In genomic region chr15:34610388-34610787, GRCh38 we compare ENCODE assay signal across 9 cellular contexts. TPM values are rescaled to one million over a fixed set of nuclear protein-coding genes. Genes with fewer than 3 reads are reported as not detected.
A peak's percentile ranks its signal among the peaks of the same experiment; 100 is the strongest.
DNase-seq lines count a peak whose midpoint lies in the region; ATAC-seq and TF ChIP-seq lines count a peak whose summit lies in the region.
"Had no signal": no experiment of that assay in that cellular context is flagged by ENCODE, and none has a peak within 500 bp of the region (broad histone marks: within the 10 kb centered on the region; RNA-seq: fewer than 3 reads in every experiment).

No MANE protein-coding gene starts in this region.

- in situ Hi-C loops in SK-MEL-5 (cut with HindIII; ENCODE audit: low pct_unique_long_range_greater_than_20kb, low sequenced_read_pairs), result no loop called here

- H3K27me3 ChIP-seq in foreskin keratinocyte, result peaks cover 88% of the 10 kb centered on the region

- DNase-seq in AG09319 (ENCODE audit: extremely low read depth, low read depth) (no peak), GM12864 (ENCODE audit: low read depth) (no peak), SK-MEL-5 (ENCODE audit: low read depth, low spot score) (peak; percentile 51), foreskin keratinocyte (no peak), ecto neural progenitor cell (ENCODE audit: low spot score) (no peak)
- DNase-seq: uterus had no signal

- H3K4me3 ChIP-seq in GM12864 (ENCODE audit: low read depth, low read length), result no peak overlapping the region
- H3K4me3 ChIP-seq: uterus had no signal

- peak; percentile 24 for TF ChIP-seq CTCF in AG09319 (IDR thresholded peaks at IDR 0.05; ENCODE audit: low read depth, low read length)
- TF ChIP-seq CTCF in GM12864 (IDR thresholded peaks at IDR 0.05; ENCODE audit: low read depth, low read length, missing control alignments), result peak; percentile 28
- TF ChIP-seq CTCF in foreskin keratinocyte (conservative IDR thresholded peaks at IDR 0.05), result peak; percentile 60

- no peak for ATAC-seq in foreskin keratinocyte
- no peak for ATAC-seq in GM19467 (IDR thresholded peaks at IDR 0.05; ENCODE audit: unreplicated experiment)
- no peak for ATAC-seq in GM21360 (IDR thresholded peaks at IDR 0.05; ENCODE audit: unreplicated experiment)
- ATAC-seq in HG02759 (IDR thresholded peaks at IDR 0.05; ENCODE audit: unreplicated experiment), result no peak

- H3K4me1 ChIP-seq in foreskin keratinocyte, result no peaks in the 10 kb centered on the region
- H3K4me1 ChIP-seq: uterus had no signal

- H3K27ac ChIP-seq in foreskin keratinocyte, result no peak overlapping the region
- H3K27ac ChIP-seq: uterus had no signal

RNA-seq across cellular contexts. Expression of gene GOLGA8B, which starts 26.9 kb away (rescaled TPM):
- 21.1 and 22.8 TPM in 2 replicates for total RNA-seq in SK-MEL-5 (2014; rRNA removed; shearing (Covaris generic))
- polyA plus RNA-seq in SK-MEL-5 (2015; cell fraction: cytosol; rRNA removed), result 11.5 and 17.2 TPM in 2 replicates
- polyA plus RNA-seq in SK-MEL-5 (2015; cell fraction: nucleus; rRNA removed), result 662 and 692 TPM in 2 replicates
- 26.5 and 36.5 TPM in 2 replicates for total RNA-seq in foreskin keratinocyte
- 6.1 and 7.1 TPM in 2 replicates for polyA plus RNA-seq in foreskin keratinocyte
